In the genomic region with DNA sequence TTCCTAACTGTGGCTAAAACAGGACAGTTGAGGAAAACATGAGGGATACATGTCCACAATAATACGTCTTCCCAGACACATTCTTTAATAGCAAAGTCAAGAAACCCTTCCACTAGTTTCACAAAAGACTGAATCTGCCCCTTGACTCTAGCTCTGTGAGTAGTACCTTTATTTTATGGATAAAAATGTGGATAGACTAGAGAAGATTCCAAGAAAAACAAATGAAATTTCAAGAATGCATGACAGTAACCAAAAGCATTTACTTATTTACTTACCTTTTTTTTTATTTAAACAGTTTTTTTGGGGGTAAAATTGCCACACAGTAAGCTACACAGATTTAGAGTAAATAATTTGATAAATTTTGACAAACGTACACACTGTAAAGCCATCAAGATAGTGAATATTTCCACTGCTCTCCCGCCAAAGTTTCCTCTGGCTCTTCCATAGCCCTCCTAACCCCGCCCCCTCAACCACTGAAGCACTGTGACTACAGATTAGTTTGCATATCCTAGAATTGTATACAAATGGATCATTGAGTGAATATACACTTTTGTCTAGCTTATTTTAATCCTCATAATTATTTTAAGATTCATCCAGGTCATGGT, we compare ENCODE assay signal across 13 cellular contexts.
"Had no signal": no experiment of that assay in that cellular context is flagged by ENCODE, and none has a peak within 500 bp of the region (broad histone marks: within the 10 kb centered on the region; RNA-seq: fewer than 3 reads in every experiment).

No MANE protein-coding gene starts in this region.

- H3K4me3 Mint-ChIP-seq: activated CD4-positive, alpha-beta memory T cell treated with anti-CD3 and anti-CD28 coated beads, Interleukin-2, amount 10 ng/mL, durations not matched to agents 7 days and 5 days; activated naive CD8-positive, alpha-beta T cell treated with anti-CD3 and anti-CD28 coated beads, Interleukin-2, amount 10 ng/mL, durations not matched to agents 7 days and 5 days had no signal

- H2AFZ ChIP-seq: hepatocyte had no signal

- H3K27ac ChIP-seq: hepatocyte, right atrium auricular region, tibial nerve, vagina had no signal

- H3K4me1 Mint-ChIP-seq: activated CD4-positive, alpha-beta memory T cell treated with anti-CD3 and anti-CD28 coated beads, Interleukin-2, amount 10 ng/mL, durations not matched to agents 7 days and 5 days; activated naive CD8-positive, alpha-beta T cell treated with anti-CD3 and anti-CD28 coated beads, Interleukin-2, amount 10 ng/mL, durations not matched to agents 7 days and 5 days had no signal

- H3K4me1 ChIP-seq: right atrium auricular region, tibial nerve, vagina had no signal

- H3K4me2 ChIP-seq: hepatocyte had no signal

- H3K4me3 ChIP-seq: hepatocyte, right atrium auricular region, tibial nerve, vagina had no signal

- H3K9me3 ChIP-seq: right atrium auricular region, vagina had no signal

- H3K36me3 ChIP-seq: right atrium auricular region, tibial nerve, vagina had no signal

- ATAC-seq: left ventricle myocardium superior had no signal

- H3K27me3 ChIP-seq: hepatocyte, right atrium auricular region, tibial nerve, vagina had no signal

- DNase-seq: activated CD4-positive, alpha-beta memory T cell treated with anti-CD3 and anti-CD28 coated beads, Interleukin-2, amount 10 ng/mL, durations not matched to agents 7 days and 5 days; activated gamma-delta T cell treated with Interleukin-2 at 50 U/mL for 16 hours; activated naive CD8-positive, alpha-beta T cell treated with anti-CD3 and anti-CD28 coated beads, Interleukin-2, amount 10 ng/mL, durations not matched to agents 7 days and 5 days; activated T-cell treated with anti-CD3 and anti-CD28 coated beads, Interleukin-2, amount 50 U/mL, for 48 hours; aorta; effector memory CD4-positive, alpha-beta T cell; left ventricle myocardium superior; small intestine; T-helper 9 cell had no signal

- H3K27ac Mint-ChIP-seq: activated CD4-positive, alpha-beta memory T cell treated with anti-CD3 and anti-CD28 coated beads, Interleukin-2, amount 10 ng/mL, durations not matched to agents 7 days and 5 days; activated naive CD8-positive, alpha-beta T cell treated with anti-CD3 and anti-CD28 coated beads, Interleukin-2, amount 10 ng/mL, durations not matched to agents 7 days and 5 days had no signal

- H3K79me2 ChIP-seq: hepatocyte had no signal

- H3K9me3 Mint-ChIP-seq: activated CD4-positive, alpha-beta memory T cell treated with anti-CD3 and anti-CD28 coated beads, Interleukin-2, amount 10 ng/mL, durations not matched to agents 7 days and 5 days had no signal

- H3K36me3 Mint-ChIP-seq: activated naive CD8-positive, alpha-beta T cell treated with anti-CD3 and anti-CD28 coated beads, Interleukin-2, amount 10 ng/mL, durations not matched to agents 7 days and 5 days had no signal

- FAIRE-seq: small intestine had no signal
